13 cellular contexts compared by ENCODE assay signal in genomic region chr9:97714435-97714834, GRCh38. TPM values are rescaled to one million over a fixed set of nuclear protein-coding genes. Genes with fewer than 3 reads are reported as not detected.
DNase-seq lines count a peak whose midpoint lies in the region; ATAC-seq and TF ChIP-seq lines count a peak whose summit lies in the region.
"Had no signal": no experiment of that assay in that cellular context is flagged by ENCODE, and none has a peak within 500 bp of the region (broad histone marks: within the 10 kb centered on the region; RNA-seq: fewer than 3 reads in every experiment).

No MANE protein-coding gene starts in this region.

- no peak overlapping the region for H3K4me3 ChIP-seq in esophagus (ENCODE audit: low read depth in 1 of 2, low read length in 2 of 2)
- H3K4me3 ChIP-seq in upper lobe of right lung = no peak overlapping the region
- H3K4me3 ChIP-seq: colonic mucosa, upper lobe of left lung had no signal

- WGBS in esophagus, 2 donors = 23 to 39% methylated on average over 3 of the region's 3 CpGs

- H3K27me3 ChIP-seq in esophagus (ENCODE audit: control insufficient read depth in 1 of 2, insufficient read depth in 2 of 2, low read length in 2 of 2) = no peaks in the 10 kb centered on the region
- peaks cover 18% of the 10 kb centered on the region for H3K27me3 ChIP-seq in upper lobe of right lung
- H3K27me3 ChIP-seq: colonic mucosa, upper lobe of left lung had no signal

- no peaks in the 10 kb centered on the region for H3K36me3 Mint-ChIP-seq in activated naive CD4-positive, alpha-beta T cell treated with anti-CD3 and anti-CD28 coated beads for 36 hours (ENCODE audit: low read depth)
- no peaks in the 10 kb centered on the region for H3K36me3 Mint-ChIP-seq in progenitor cell of endocrine pancreas (ENCODE audit: insufficient read depth)

- peaks cover 4% of the 10 kb centered on the region for H3K27me3 Mint-ChIP-seq in activated naive CD4-positive, alpha-beta T cell treated with anti-CD3 and anti-CD28 coated beads for 36 hours (ENCODE audit: low read depth)
- H3K27me3 Mint-ChIP-seq in progenitor cell of endocrine pancreas = peaks cover 2% of the 10 kb centered on the region

- peak; percentile 44 for ATAC-seq in upper lobe of right lung
- no peak for ATAC-seq in GM19397 (IDR thresholded peaks at IDR 0.05; ENCODE audit: unreplicated experiment)

- H3K4me3 Mint-ChIP-seq in activated naive CD4-positive, alpha-beta T cell treated with anti-CD3 and anti-CD28 coated beads for 36 hours = no peak overlapping the region
- no peak overlapping the region for H3K4me3 Mint-ChIP-seq in progenitor cell of endocrine pancreas (ENCODE audit: low read depth)

- H3K4me1 ChIP-seq in esophagus (ENCODE audit: control insufficient read depth in 2 of 2, insufficient read depth in 2 of 2, low read length in 1 of 2) (peaks cover 0 to 2% of the 10 kb centered on the region in 2 donors), upper lobe of right lung (no peaks in the 10 kb centered on the region)
- H3K4me1 ChIP-seq: colonic mucosa had no signal

- intact Hi-C loops in activated naive CD4-positive, alpha-beta T cell treated with anti-CD3 and anti-CD28 coated beads for 36 hours (cut with micrococcal nuclease) = no loop called here
- intact Hi-C loops in upper lobe of right lung (cut with DNase I) = no loop called here

- DNase-seq in activated naive CD4-positive, alpha-beta T cell treated with anti-CD3 and anti-CD28 coated beads for 36 hours = peak; percentile 30
- no peak for DNase-seq in activated naive CD4-positive, alpha-beta T cell treated with Interleukin-2 at 50 U/mL for 16 hours
- DNase-seq in NCI-H226 (peak; percentile 97), upper lobe of right lung (no peak), AML-193 (lab: John Stamatoyannopoulos, UW) (no peak), progenitor cell of endocrine pancreas (ENCODE audit: low spot score, unreplicated experiment) (no peak)
- DNase-seq: activated T-cell treated with anti-CD3 and anti-CD28 coated beads for 4 hours, colonic mucosa, NCI-H2227 treated with DMSO at 0.1 percent for 48 hours, upper lobe of left lung had no signal

- peak overlapping the region; percentile 27 for H3K27ac ChIP-seq in esophagus (ENCODE audit: low read depth in 2 of 2, low read length in 1 of 2)
- no peak overlapping the region for H3K27ac ChIP-seq in upper lobe of right lung
- H3K27ac ChIP-seq: C4-2B, colonic mucosa, upper lobe of left lung had no signal

- no peak overlapping the region for H3K27ac Mint-ChIP-seq in activated naive CD4-positive, alpha-beta T cell treated with anti-CD3 and anti-CD28 coated beads for 36 hours
- no peak overlapping the region for H3K27ac Mint-ChIP-seq in progenitor cell of endocrine pancreas

- H3K36me3 ChIP-seq in esophagus (ENCODE audit: control insufficient read depth in 2 of 2, insufficient read depth in 2 of 2, low read length in 1 of 2) = no peaks in the 10 kb centered on the region
- H3K36me3 ChIP-seq in upper lobe of right lung = no peaks in the 10 kb centered on the region
- H3K36me3 ChIP-seq: colonic mucosa, upper lobe of left lung had no signal

- no peaks in the 10 kb centered on the region for H3K9me3 Mint-ChIP-seq in activated naive CD4-positive, alpha-beta T cell treated with anti-CD3 and anti-CD28 coated beads for 36 hours
- H3K9me3 Mint-ChIP-seq in progenitor cell of endocrine pancreas (ENCODE audit: low read depth) = no peaks in the 10 kb centered on the region

- H3K9me3 ChIP-seq in esophagus (ENCODE audit: control insufficient read depth in 2 of 2, insufficient read depth in 1 of 2, low read depth in 1 of 2, low read length in 1 of 2) (no peaks in the 10 kb centered on the region), upper lobe of right lung (no peaks in the 10 kb centered on the region)
- H3K9me3 ChIP-seq: colonic mucosa, upper lobe of left lung had no signal

- peaks cover 20% of the 10 kb centered on the region for H3K4me1 Mint-ChIP-seq in activated naive CD4-positive, alpha-beta T cell treated with anti-CD3 and anti-CD28 coated beads for 36 hours (ENCODE audit: low read depth)
- H3K4me1 Mint-ChIP-seq in progenitor cell of endocrine pancreas (ENCODE audit: low read depth) = peaks cover 10% of the 10 kb centered on the region

- CTCF ChIA-PET in activated naive CD4-positive, alpha-beta T cell treated with anti-CD3 and anti-CD28 coated beads for 36 hours (lab: Charles Lee) = interaction anchor here (0.6 to 1.3 kb wide), 2 partner anchors 182 to 186 kb away, joined by 3 read pairs; no protein-coding TSS in a partner anchor

- no peak for TF ChIP-seq CTCF in upper lobe of right lung (IDR thresholded peaks at IDR 0.05)
- no peak for TF ChIP-seq CTCF in progenitor cell of endocrine pancreas (IDR thresholded peaks at IDR 0.05; ENCODE audit: unreplicated experiment)

RNA-seq across cellular contexts. Expression of gene XPA, which starts 17.3 kb away (rescaled TPM):
- 1 to 10 TPM; 5.8 to 6.0 TPM for total RNA-seq in activated naive CD4-positive, alpha-beta T cell treated with anti-CD3 and anti-CD28 coated beads for 36 hours
- 10 to 100 TPM; 13.5 to 16.3 TPM for polyA plus RNA-seq in esophagus
- total RNA-seq in upper lobe of right lung (11.2 TPM), progenitor cell of endocrine pancreas (15.0 and 16.4 TPM in 2 replicates)

Comparison
In these comparisons a context has a peak if more than half of its experiments do, and no peak if none do; other contexts are left out.
1. DNase-seq: peak in activated naive CD4-positive, alpha-beta T cell treated with anti-CD3 and anti-CD28 coated beads for 36 hours (single experiment) and NCI-H226 (single experiment); none in activated naive CD4-positive, alpha-beta T cell treated with Interleukin-2 at 50 U/mL for 16 hours (single experiment), upper lobe of right lung (single experiment), AML-193 (0 of 2) and progenitor cell of endocrine pancreas (single experiment).